In the genomic region with DNA sequence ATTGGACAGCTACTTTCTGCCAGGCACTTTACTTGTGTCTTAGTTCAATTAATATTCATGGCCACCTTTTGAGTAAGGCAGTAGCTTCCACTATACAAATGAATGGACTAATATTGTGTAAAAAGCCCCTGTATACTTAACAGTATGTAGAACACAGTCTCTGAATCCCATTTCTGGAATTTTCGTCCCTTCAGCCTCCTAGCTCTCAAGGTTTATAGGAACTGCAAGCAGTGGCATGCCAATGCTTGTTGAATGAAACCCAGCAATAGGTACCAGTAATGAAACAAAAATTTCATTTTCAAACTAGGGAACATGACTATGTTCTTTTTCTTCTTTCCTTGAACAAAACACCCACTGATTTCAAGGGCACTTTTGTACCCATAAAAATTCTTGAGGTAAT, we compare ENCODE assay signal across 26 cellular contexts.
"Had no signal": no experiment of that assay in that cellular context is flagged by ENCODE, and none has a peak within 500 bp of the region (broad histone marks: within the 10 kb centered on the region; RNA-seq: fewer than 3 reads in every experiment).

No MANE protein-coding gene starts in this region.

- H3K4me3 Mint-ChIP-seq: activated CD4-positive, alpha-beta memory T cell treated with anti-CD3 and anti-CD28 coated beads, Interleukin-2, amount 10 ng/mL, durations not matched to agents 7 days and 5 days; activated CD8-positive, alpha-beta memory T cell treated with anti-CD3 and anti-CD28 coated beads, Interleukin-2, amount 10 ng/mL, durations not matched to agents 7 days and 5 days; activated naive CD8-positive, alpha-beta T cell treated with anti-CD3 and anti-CD28 coated beads for 36 hours had no signal

- H3K36me3 Mint-ChIP-seq: activated CD8-positive, alpha-beta memory T cell treated with anti-CD3 and anti-CD28 coated beads, Interleukin-2, amount 10 ng/mL, durations not matched to agents 7 days and 5 days; activated naive CD8-positive, alpha-beta T cell treated with anti-CD3 and anti-CD28 coated beads for 36 hours had no signal

- H3K4me3 ChIP-seq: cardiac muscle cell, K562 had no signal

- H3K36me3 ChIP-seq: brain microvascular endothelial cell, cardiac muscle cell, WERI-Rb-1 had no signal

- DNase-seq: activated CD4-positive, alpha-beta memory T cell treated with anti-CD3 and anti-CD28 coated beads, Interleukin-2, amount 10 ng/mL, durations not matched to agents 7 days and 5 days; activated CD4-positive, alpha-beta T cell treated with anti-CD3 and anti-CD28 coated beads for 1 hour; activated CD4-positive, alpha-beta T cell treated with anti-CD3 and anti-CD28 coated beads for 48 hours; activated CD4-positive, CD25-positive, alpha-beta regulatory T cell; activated CD8-positive, alpha-beta memory T cell treated with anti-CD3 and anti-CD28 coated beads for 24 hours; activated CD8-positive, alpha-beta memory T cell treated with anti-CD3 and anti-CD28 coated beads, Interleukin-2, amount 10 ng/mL, durations not matched to agents 7 days and 5 days; activated CD8-positive, alpha-beta memory T cell treated with anti-CD3 and anti-CD28 coated beads, Interleukin-2, amount 50 U/mL, for 48 hours; activated effector memory CD4-positive, alpha-beta T cell treated with anti-CD3 and anti-CD28 coated beads, Interleukin-2, amount 50 U/mL, for 16 hours; activated naive CD4-positive, alpha-beta T cell; activated naive CD4-positive, alpha-beta T cell treated with anti-CD3 and anti-CD28 coated beads, Interleukin-2, amount 50 U/mL, for 16 hours; activated naive CD8-positive, alpha-beta T cell treated with anti-CD3 and anti-CD28 coated beads for 36 hours; activated T-cell treated with anti-CD3 and anti-CD28 coated beads, Interleukin-2, amount 50 U/mL, for 48 hours; amniotic stem cell; aorta; brain microvascular endothelial cell; IMR-90; NCI-H1105; NCI-H1417 treated with DMSO at 0.1 percent for 48 hours; NCI-H1930; NCI-H2081 treated with DMSO at 0.1 percent for 48 hours; NCI-H345; NCI-H524 treated with DMSO at 0.1 percent for 48 hours; T1000; WERI-Rb-1 had no signal

- H3K27me3 Mint-ChIP-seq: activated CD4-positive, alpha-beta memory T cell treated with anti-CD3 and anti-CD28 coated beads, Interleukin-2, amount 10 ng/mL, durations not matched to agents 7 days and 5 days; activated CD8-positive, alpha-beta memory T cell treated with anti-CD3 and anti-CD28 coated beads, Interleukin-2, amount 10 ng/mL, durations not matched to agents 7 days and 5 days; activated naive CD8-positive, alpha-beta T cell treated with anti-CD3 and anti-CD28 coated beads for 36 hours had no signal

- H3K27ac Mint-ChIP-seq: activated CD4-positive, alpha-beta memory T cell treated with anti-CD3 and anti-CD28 coated beads, Interleukin-2, amount 10 ng/mL, durations not matched to agents 7 days and 5 days; activated CD8-positive, alpha-beta memory T cell treated with anti-CD3 and anti-CD28 coated beads, Interleukin-2, amount 10 ng/mL, durations not matched to agents 7 days and 5 days; activated naive CD8-positive, alpha-beta T cell treated with anti-CD3 and anti-CD28 coated beads for 36 hours had no signal

- H3K27me3 ChIP-seq: brain microvascular endothelial cell, cardiac muscle cell had no signal

- H3K27ac ChIP-seq: brain microvascular endothelial cell, cardiac muscle cell, WERI-Rb-1 had no signal

- H3K4me1 Mint-ChIP-seq: activated CD4-positive, alpha-beta memory T cell treated with anti-CD3 and anti-CD28 coated beads, Interleukin-2, amount 10 ng/mL, durations not matched to agents 7 days and 5 days; activated CD8-positive, alpha-beta memory T cell treated with anti-CD3 and anti-CD28 coated beads, Interleukin-2, amount 10 ng/mL, durations not matched to agents 7 days and 5 days; activated naive CD8-positive, alpha-beta T cell treated with anti-CD3 and anti-CD28 coated beads for 36 hours had no signal
